18 cellular contexts compared by ENCODE assay signal in the genomic region with DNA sequence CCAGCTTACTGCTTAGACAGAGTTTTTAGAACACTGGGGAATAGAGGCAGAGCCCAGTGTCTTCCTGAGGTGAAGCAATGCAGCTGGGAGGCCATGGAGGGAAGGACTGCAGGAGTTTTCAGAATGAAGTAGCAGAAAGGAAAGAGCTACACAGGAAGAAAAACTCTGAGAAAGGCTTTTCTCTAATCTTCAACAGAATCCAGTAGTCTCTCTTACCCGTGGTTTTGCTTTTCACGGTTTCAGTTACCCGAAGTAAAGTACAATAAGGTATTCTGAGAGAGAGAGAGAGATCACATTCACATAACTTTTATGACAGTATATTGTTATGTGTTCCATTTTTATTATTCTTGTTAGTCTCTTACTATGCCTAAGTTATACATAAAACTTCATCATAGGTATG.
DNase-seq lines count a peak whose midpoint lies in the region; ATAC-seq, FAIRE-seq and TF ChIP-seq lines count a peak whose summit lies in the region.
"Had no signal": no experiment of that assay in that cellular context is flagged by ENCODE, and none has a peak within 500 bp of the region (broad histone marks: within the 10 kb centered on the region; RNA-seq: fewer than 3 reads in every experiment).

No MANE protein-coding gene starts in this region.

- H3K79me1 ChIP-seq in H1 (ENCODE audit: low read depth, low read length): no peaks in the 10 kb centered on the region

- peaks cover 34% of the 10 kb centered on the region for H3K4me1 Mint-ChIP-seq in activated T-helper 2 cell treated with anti-CD3 and anti-CD28 coated beads, Interferon-gamma antibody, Interleukin-2, Interleukin-4, amounts not matched to agents 10 μg/mL and 5 μg/mL and 100 μg/mL, durations not matched to agents 14 hours and 24 hours and 36 hours (ENCODE audit: low read depth)

- H3K79me2 ChIP-seq in MM.1S (ENCODE audit: low read length): no peaks in the 10 kb centered on the region
- H3K79me2 ChIP-seq in H1 (ENCODE audit: control insufficient read depth in 1 of 2, insufficient read depth in 2 of 2, low read length in 2 of 2): no peaks in the 10 kb centered on the region

- no peak for ATAC-seq in psoas muscle

- H3K4ac ChIP-seq in H1 (replicated peaks; ENCODE audit: insufficient read length, low read depth, low read length): no peak overlapping the region

- POLR2A ChIA-PET in H1 (lab: Charles Lee; ENCODE audit: partially characterized antibody): no interaction called here

- no peak overlapping the region for H2BK12ac ChIP-seq in H1 (ENCODE audit: low read depth, low read length)

- TF ChIP-seq RAD21 in H1 (IDR thresholded peaks at IDR 0.05 in 1 of 2, conservative IDR thresholded peaks at IDR 0.05 in 1 of 2; ENCODE audit: low read depth in 2 of 2, low read length in 2 of 2): no peak

- no peak overlapping the region for H3K23ac ChIP-seq in H1 (ENCODE audit: insufficient read length)

- no peak for TF ChIP-seq EP300 in H1 (IDR thresholded peaks at IDR 0.05; ENCODE audit: borderline replicate concordance in 1 of 2, low read depth in 2 of 2, low read length in 2 of 2)

- H3K4me3 Mint-ChIP-seq in activated T-helper 2 cell treated with anti-CD3 and anti-CD28 coated beads, Interferon-gamma antibody, Interleukin-2, Interleukin-4, amounts not matched to agents 10 μg/mL and 5 μg/mL and 100 μg/mL, durations not matched to agents 14 hours and 24 hours and 36 hours (ENCODE audit: low read depth): no peak overlapping the region
- H3K4me3 Mint-ChIP-seq: CD4-positive, alpha-beta T cell had no signal

- H2AFZ ChIP-seq in MM.1S (ENCODE audit: low read length) (no peak overlapping the region), H1 (ENCODE audit: low read length) (peak overlapping the region; percentile 17; the same call in 1 of the 2 replicates)

- no peak overlapping the region for H2BK5ac ChIP-seq in H1 (ENCODE audit: low read depth, low read length)

- peaks cover 19% of the 10 kb centered on the region for H3K4me1 ChIP-seq in MM.1S (ENCODE audit: low read length)
- peaks cover 0 to 5% (median 4%) of the 10 kb centered on the region in 4 experiments; a peak in 2 of 7 replicates for H3K4me1 ChIP-seq in H1 (replicated peaks in 1 of 4; ENCODE audit: control insufficient read depth in 3 of 4, insufficient read depth in 4 of 4, low read length in 3 of 4)
- H3K4me1 ChIP-seq in SJCRH30: no peaks in the 10 kb centered on the region
- H3K4me1 ChIP-seq in psoas muscle: no peaks in the 10 kb centered on the region
- H3K4me1 ChIP-seq: BE2C, Caco-2 had no signal

- H3K4me2 ChIP-seq in MM.1S (ENCODE audit: low read depth, low read length) (peak overlapping the region; percentile 32; the same call in 1 of the 2 replicates), H1 (ENCODE audit: insufficient read depth in 1 of 2, low read depth in 2 of 2, low read length in 2 of 2) (no peak overlapping the region)

- no peak overlapping the region for H2BK15ac ChIP-seq in H1 (ENCODE audit: low read length)

- H3K36me3 ChIP-seq in MM.1S (replicated peaks; ENCODE audit: insufficient read depth, low read length) (no peaks in the 10 kb centered on the region), H1 (ENCODE audit: control insufficient read depth in 2 of 4, insufficient read depth in 4 of 4, low read length in 3 of 4) (no peaks in the 10 kb centered on the region), SJCRH30 (no peaks in the 10 kb centered on the region), psoas muscle (ENCODE audit: insufficient read depth in 1 of 2, low read depth in 1 of 2) (no peaks in the 10 kb centered on the region)
- H3K36me3 ChIP-seq: BE2C had no signal

- no peak overlapping the region for H3K9ac ChIP-seq in MM.1S (ENCODE audit: low read length)
- H3K9ac ChIP-seq in H1 (replicated peaks in 1 of 4; ENCODE audit: extremely low read depth in 1 of 4, low read depth in 3 of 4, low read length in 3 of 4): no peak overlapping the region

- peaks cover 5% of the 10 kb centered on the region for H3K9me3 Mint-ChIP-seq in activated T-helper 2 cell treated with anti-CD3 and anti-CD28 coated beads, Interferon-gamma antibody, Interleukin-2, Interleukin-4, amounts not matched to agents 10 μg/mL and 5 μg/mL and 100 μg/mL, durations not matched to agents 14 hours and 24 hours and 36 hours

- H3K27me3 ChIP-seq in MM.1S (replicated peaks; ENCODE audit: insufficient read depth, low read length): no peaks in the 10 kb centered on the region
- H3K27me3 ChIP-seq in H1 (replicated peaks in 1 of 4; ENCODE audit: control insufficient read depth in 3 of 4, extremely low read depth in 1 of 4, insufficient read depth in 3 of 4, low read length in 3 of 4): no peaks in the 10 kb centered on the region
- H3K27me3 ChIP-seq in SJCRH30: no peaks in the 10 kb centered on the region
- H3K27me3 ChIP-seq in psoas muscle (ENCODE audit: insufficient read depth in 3 of 3, low read length in 2 of 3): peaks cover 0 to 3% (median 0%) of the 10 kb centered on the region in 3 donors
- H3K27me3 ChIP-seq: BE2C had no signal

- intact Hi-C loops in activated T-helper 2 cell treated with anti-CD3 and anti-CD28 coated beads, Interferon-gamma antibody, Interleukin-2, Interleukin-4, amounts not matched to agents 10 μg/mL and 5 μg/mL and 100 μg/mL, durations not matched to agents 14 hours and 24 hours and 36 hours (cut with micrococcal nuclease): loop anchor here (10.0 kb wide), 1 partner anchor 366 kb away; no protein-coding TSS in a partner anchor
- intact Hi-C loops in psoas muscle (cut with DNase I): no loop called here

- TF ChIP-seq CTCF in GM12865 (IDR thresholded peaks at IDR 0.05; ENCODE audit: insufficient read depth, low read depth, low read length, missing control alignments) (no peak), MM.1S (IDR thresholded peaks at IDR 0.05; ENCODE audit: low read length) (no peak), H1 (IDR thresholded peaks at IDR 0.05; ENCODE audit: control extremely low read depth in 1 of 3, insufficient read depth in 1 of 3, low read depth in 1 of 3, low read length in 3 of 3) (no peak), psoas muscle (IDR thresholded peaks at IDR 0.05) (no peak)

- TF ChIP-seq POLR2A in H1 (IDR thresholded peaks at IDR 0.05; ENCODE audit: control extremely low read depth in 1 of 2, low read depth in 2 of 2, low read length in 2 of 2): no peak

- 94% methylated on average over 3 of the region's 3 CpGs; no CpG with 5 or more reads in 1 of the 2 experiments for WGBS in H1 (ENCODE audit: extremely low coverage in 1 of 2, insufficient coverage in 1 of 2, insufficient read length in 1 of 2, insufficient replicate concordance in 2 of 2, low coverage in 1 of 2, low lambda C conversion rate in 2 of 2, missing lambda C conversion rate in 1 of 2), 2 experiments
- 58 to 77% (median 64%) methylated on average over 3 of the region's 3 CpGs for WGBS in psoas muscle, 3 donors

- H3K14ac ChIP-seq in H1 (ENCODE audit: insufficient read length): no peak overlapping the region

- DNase-seq in GM12865 (ENCODE audit: low read depth): peak; percentile 43
- DNase-seq in Jurkat, Clone E6-1 (ENCODE audit: low read depth, low spot score): peak; percentile 26
- DNase-seq in MM.1S: peak; percentile 52
- no peak for DNase-seq in H1 (ENCODE audit: low read depth in 1 of 2, low spot score in 2 of 2)
- no peak for DNase-seq in SJCRH30
- DNase-seq in activated T-helper 2 cell treated with anti-CD3 and anti-CD28 coated beads, Interferon-gamma antibody, Interleukin-2, Interleukin-4, amounts not matched to agents 10 μg/mL and 5 μg/mL and 100 μg/mL, durations not matched to agents 14 hours and 24 hours and 36 hours (ENCODE audit: low spot score): no peak
- DNase-seq in psoas muscle: no peak
- DNase-seq: ACHN; BE2C; Caco-2; CD4-positive, alpha-beta T cell; GDM1; HCEC 1CT had no signal

- no peak overlapping the region for H3K27ac Mint-ChIP-seq in activated T-helper 2 cell treated with anti-CD3 and anti-CD28 coated beads, Interferon-gamma antibody, Interleukin-2, Interleukin-4, amounts not matched to agents 10 μg/mL and 5 μg/mL and 100 μg/mL, durations not matched to agents 14 hours and 24 hours and 36 hours
- H3K27ac Mint-ChIP-seq: CD4-positive, alpha-beta T cell had no signal

- H2AK5ac ChIP-seq in H1 (ENCODE audit: low read depth, low read length): no peak overlapping the region

- H3K56ac ChIP-seq in H1 (replicated peaks; ENCODE audit: insufficient read length, low read depth, low read length): no peak overlapping the region

- no peaks in the 10 kb centered on the region for H3K9me3 ChIP-seq in MM.1S (replicated peaks; ENCODE audit: insufficient read depth, low read length)
- H3K9me3 ChIP-seq in H1 (ENCODE audit: insufficient read depth in 2 of 2, low read depth in 1 of 2, low read length in 1 of 2): no peaks in the 10 kb centered on the region
- no peaks in the 10 kb centered on the region for H3K9me3 ChIP-seq in SJCRH30 (replicated peaks)
- no peaks in the 10 kb centered on the region for H3K9me3 ChIP-seq in psoas muscle
- H3K9me3 ChIP-seq: BE2C, Caco-2 had no signal

- H4K20me1 ChIP-seq in MM.1S (ENCODE audit: insufficient read depth, low read length) (no peaks in the 10 kb centered on the region), H1 (replicated peaks in 1 of 2; ENCODE audit: control insufficient read depth in 1 of 2, insufficient read depth in 2 of 2, low read length in 2 of 2) (no peaks in the 10 kb centered on the region)

- no peak overlapping the region for H3K4me3 ChIP-seq in GM12865 (ENCODE audit: low read depth, low read length)
- no peak overlapping the region for H3K4me3 ChIP-seq in Jurkat, Clone E6-1 (ENCODE audit: low read length)
- H3K4me3 ChIP-seq in MM.1S (ENCODE audit: low read length): no peak overlapping the region
- H3K4me3 ChIP-seq in H1 (ENCODE audit: extremely low read depth in 1 of 4, insufficient read depth in 2 of 4, low read depth in 3 of 4, low read length in 4 of 4): no peak overlapping the region
- H3K4me3 ChIP-seq in SJCRH30: no peak overlapping the region
- H3K4me3 ChIP-seq in psoas muscle: no peak overlapping the region

- no peak overlapping the region for H2BK20ac ChIP-seq in H1 (ENCODE audit: low read length)

- H2BK120ac ChIP-seq in H1 (replicated peaks; ENCODE audit: low read depth, low read length): no peak overlapping the region

- H4K5ac ChIP-seq in H1 (ENCODE audit: insufficient read length, low read depth, low read length): no peak overlapping the region

- peaks cover 4% of the 10 kb centered on the region for H3K27me3 Mint-ChIP-seq in activated T-helper 2 cell treated with anti-CD3 and anti-CD28 coated beads, Interferon-gamma antibody, Interleukin-2, Interleukin-4, amounts not matched to agents 10 μg/mL and 5 μg/mL and 100 μg/mL, durations not matched to agents 14 hours and 24 hours and 36 hours (ENCODE audit: low read depth)
- H3K27me3 Mint-ChIP-seq: CD4-positive, alpha-beta T cell had no signal

- no peak overlapping the region for H4K91ac ChIP-seq in H1 (replicated peaks; ENCODE audit: insufficient read length, low read length)

- no peaks in the 10 kb centered on the region for H3K9me2 ChIP-seq in MM.1S (replicated peaks; ENCODE audit: insufficient read depth, low read length)

- H3F3A ChIP-seq in MM.1S (ENCODE audit: insufficient read depth, low read length): no peaks in the 10 kb centered on the region

- H3K36me3 Mint-ChIP-seq in activated T-helper 2 cell treated with anti-CD3 and anti-CD28 coated beads, Interferon-gamma antibody, Interleukin-2, Interleukin-4, amounts not matched to agents 10 μg/mL and 5 μg/mL and 100 μg/mL, durations not matched to agents 14 hours and 24 hours and 36 hours (ENCODE audit: low read depth): peaks cover 8% of the 10 kb centered on the region

- H4K8ac ChIP-seq in H1 (ENCODE audit: extremely low read depth, insufficient read depth, low read length): no peak overlapping the region

- FAIRE-seq in H1 (lab: Jason Lieb, UNC): no peak
- FAIRE-seq: A204.1, D721Med, GM19239, H54 had no signal

- CTCF ChIA-PET in H1 (lab: Charles Lee; ENCODE audit: partially characterized antibody): interaction anchor here (1.0 kb wide), 1 partner anchor 532 kb away, joined by 3 read pairs; no protein-coding TSS in a partner anchor

- H3K27ac ChIP-seq in MM.1S (ENCODE audit: low read length) (no peak overlapping the region), H1 (ENCODE audit: low read depth, low read length) (no peak overlapping the region), SJCRH30 (no peak overlapping the region), psoas muscle (no peak overlapping the region)
- H3K27ac ChIP-seq: C4-2B had no signal

- no peaks in the 10 kb centered on the region; the same call in 1 of the 2 replicates for H3K23me2 ChIP-seq in H1 (ENCODE audit: low read depth, low read length)

- H3K18ac ChIP-seq in H1 (ENCODE audit: extremely low read depth, low read length): no peak overlapping the region

Comparison
In these comparisons a context has a peak if more than half of its experiments do, and no peak if none do; other contexts are left out.
1. DNase-seq: peak in GM12865 (single experiment), Jurkat, Clone E6-1 (single experiment) and MM.1S (single experiment); none in H1 (0 of 2), SJCRH30 (0 of 2), activated T-helper 2 cell treated with anti-CD3 and anti-CD28 coated beads, Interferon-gamma antibody, Interleukin-2, Interleukin-4, amounts not matched to agents 10 μg/mL and 5 μg/mL and 100 μg/mL, durations not matched to agents 14 hours and 24 hours and 36 hours (single experiment) and psoas muscle (0 of 2).